1 cellular context compared by ENCODE assay signal in genomic region chr2:190723397-190724090, GRCh38.
TF ChIP-seq lines count a peak whose summit lies in the region.

No MANE protein-coding gene starts in this region.

TF ChIP-seq in GM12878, 131 proteins besides CTCF, POLR2A, EP300 and RAD21 (continued from another document):
- TF ChIP-seq CUX1 (IDR thresholded peaks at IDR 0.05; ENCODE audit: insufficient replicate concordance, low read depth, low read length) (no peak), EGR1 (IDR thresholded peaks at IDR 0.05; ENCODE audit: borderline replicate concordance in 1 of 2, low read depth in 2 of 2, low read length in 2 of 2) (no peak), NR2C2 (IDR thresholded peaks at IDR 0.05; ENCODE audit: borderline replicate concordance, control insufficient read depth, insufficient read length, low read depth) (no peak), TBL1XR1 (IDR thresholded peaks at IDR 0.05; ENCODE audit: low read depth, low read length) (no peak), IKZF1 (conservative IDR thresholded peaks at IDR 0.05) (no peak), TARDBP (IDR thresholded peaks at IDR 0.05; ENCODE audit: borderline replicate concordance) (no peak), SMARCA5 (IDR thresholded peaks at IDR 0.05) (no peak), IKZF2 (IDR thresholded peaks at IDR 0.05) (no peak), PML (IDR thresholded peaks at IDR 0.05; ENCODE audit: low read length) (no peak)
TF ChIP-seq in GM12878: peak in this region for 0.
